7 cellular contexts compared by ENCODE assay signal in genomic region chr17:42338427-42338826, GRCh38. TPM values are rescaled to one million over a fixed set of nuclear protein-coding genes. Genes with fewer than 3 reads are reported as not detected.
DNase-seq lines count a peak whose midpoint lies in the region; ATAC-seq, FAIRE-seq and TF ChIP-seq lines count a peak whose summit lies in the region.
"Not testable (repeated sequence)": the region's sequence is repeated elsewhere in the genome, so short reads cannot be mapped to it uniquely, and the experiment has no call there.

No MANE protein-coding gene starts in this region.

- not testable (repeated sequence) for DNase-seq in CD8-positive, alpha-beta memory T cell; Panc1 (ENCODE audit: low read depth, low spot score); activated CD4-positive, alpha-beta memory T cell treated with anti-CD3 and anti-CD28 coated beads, Interleukin-2, amount 10 ng/mL, durations not matched to agents 7 days and 5 days; activated T-helper 2 cell treated with anti-CD3 and anti-CD28 coated beads, Interferon-gamma antibody, Interleukin-2, Interleukin-4, amounts not matched to agents 10 μg/mL and 5 μg/mL and 100 μg/mL, durations not matched to agents 14 hours and 24 hours and 36 hours (ENCODE audit: low spot score); astrocyte (ENCODE audit: low read depth); fibroblast of lung (ENCODE audit: low read depth in 2 of 2); stimulated activated effector memory CD8-positive, alpha-beta T cell treated with anti-CD3 and anti-CD28 coated beads, Interleukin-12 subunit alpha, Interleukin-12 subunit beta, amount 100 ng/mL, for 72 hours (ENCODE audit: low spot score in 2 of 2)

- not testable (repeated sequence) for H3K9me3 Mint-ChIP-seq in CD8-positive, alpha-beta memory T cell; activated CD4-positive, alpha-beta memory T cell treated with anti-CD3 and anti-CD28 coated beads, Interleukin-2, amount 10 ng/mL, durations not matched to agents 7 days and 5 days; activated T-helper 2 cell treated with anti-CD3 and anti-CD28 coated beads, Interferon-gamma antibody, Interleukin-2, Interleukin-4, amounts not matched to agents 10 μg/mL and 5 μg/mL and 100 μg/mL, durations not matched to agents 14 hours and 24 hours and 36 hours; astrocyte (ENCODE audit: unreplicated experiment); stimulated activated effector memory CD8-positive, alpha-beta T cell treated with anti-CD3 and anti-CD28 coated beads, Interleukin-12 subunit alpha, Interleukin-12 subunit beta, amount 100 ng/mL, for 72 hours

- not testable (repeated sequence) for H3K27me3 ChIP-seq in CD8-positive, alpha-beta memory T cell (ENCODE audit: insufficient read depth, low read length, poor library complexity, severe bottlenecking); Panc1 (ENCODE audit: control insufficient read depth, insufficient read depth, low read length); astrocyte (ENCODE audit: insufficient read depth, low read length); fibroblast of lung (ENCODE audit: control insufficient read depth, insufficient read depth, low read length)

- intact Hi-C loops in Panc1 (cut with micrococcal nuclease; ENCODE audit: unreplicated experiment); activated T-helper 2 cell treated with anti-CD3 and anti-CD28 coated beads, Interferon-gamma antibody, Interleukin-2, Interleukin-4, amounts not matched to agents 10 μg/mL and 5 μg/mL and 100 μg/mL, durations not matched to agents 14 hours and 24 hours and 36 hours (cut with micrococcal nuclease): not testable (repeated sequence)

- in situ Hi-C loops in Panc1 (cut with HindIII; ENCODE audit: low pct_unique_long_range_greater_than_20kb, low sequenced_read_pairs): not testable (repeated sequence)

- H4K20me1 ChIP-seq in astrocyte (ENCODE audit: insufficient read depth, low read length): peaks cover 64% of the 10 kb centered on the region
- not testable (repeated sequence) for H4K20me1 ChIP-seq in fibroblast of lung (ENCODE audit: control insufficient read depth, extremely low read depth, insufficient read depth, low read length)

- ATAC-seq in Panc1; stimulated activated effector memory CD8-positive, alpha-beta T cell treated with anti-CD3 and anti-CD28 coated beads, Interleukin-12 subunit alpha, Interleukin-12 subunit beta, amount 100 ng/mL, for 72 hours: not testable (repeated sequence)

- H3K9me3 ChIP-seq in CD8-positive, alpha-beta memory T cell (ENCODE audit: low read length); Panc1 (ENCODE audit: control insufficient read depth, insufficient read depth, low read depth, low read length); astrocyte (ENCODE audit: insufficient read depth, low read depth, low read length); fibroblast of lung (ENCODE audit: control insufficient read depth, insufficient read depth, low read depth, low read length): not testable (repeated sequence)

- H3K36me3 ChIP-seq in CD8-positive, alpha-beta memory T cell (ENCODE audit: insufficient read depth, low read length): peaks cover 35% of the 10 kb centered on the region
- H3K36me3 ChIP-seq in Panc1 (ENCODE audit: control insufficient read depth, insufficient read depth, low read length) (peaks cover 13% of the 10 kb centered on the region), astrocyte (ENCODE audit: insufficient read depth, low read length) (peaks cover 34% of the 10 kb centered on the region), fibroblast of lung (ENCODE audit: control insufficient read depth, insufficient read depth, low read length) (peaks cover 26% of the 10 kb centered on the region)

- H3K79me2 ChIP-seq in astrocyte (ENCODE audit: insufficient read depth, low read length); fibroblast of lung (ENCODE audit: control insufficient read depth, insufficient read depth, low read length): not testable (repeated sequence)

- H3K27ac Mint-ChIP-seq in CD8-positive, alpha-beta memory T cell: peak overlapping the region; percentile 26 to 94 (median 72)
- peak overlapping the region; percentile 78 for H3K27ac Mint-ChIP-seq in activated CD4-positive, alpha-beta memory T cell treated with anti-CD3 and anti-CD28 coated beads, Interleukin-2, amount 10 ng/mL, durations not matched to agents 7 days and 5 days
- peak overlapping the region; percentile 91 for H3K27ac Mint-ChIP-seq in activated T-helper 2 cell treated with anti-CD3 and anti-CD28 coated beads, Interferon-gamma antibody, Interleukin-2, Interleukin-4, amounts not matched to agents 10 μg/mL and 5 μg/mL and 100 μg/mL, durations not matched to agents 14 hours and 24 hours and 36 hours
- H3K27ac Mint-ChIP-seq in astrocyte (ENCODE audit: unreplicated experiment): peak overlapping the region; percentile 26
- peak overlapping the region; percentile 86 for H3K27ac Mint-ChIP-seq in stimulated activated effector memory CD8-positive, alpha-beta T cell treated with anti-CD3 and anti-CD28 coated beads, Interleukin-12 subunit alpha, Interleukin-12 subunit beta, amount 100 ng/mL, for 72 hours

- H3K9ac ChIP-seq in astrocyte (ENCODE audit: low read length); fibroblast of lung (ENCODE audit: insufficient read depth, low read length): not testable (repeated sequence)

- H2AFZ ChIP-seq in astrocyte (ENCODE audit: low read depth, low read length); fibroblast of lung (ENCODE audit: low read length): not testable (repeated sequence)

- not testable (repeated sequence) for H3K27me3 Mint-ChIP-seq in CD8-positive, alpha-beta memory T cell; activated CD4-positive, alpha-beta memory T cell treated with anti-CD3 and anti-CD28 coated beads, Interleukin-2, amount 10 ng/mL, durations not matched to agents 7 days and 5 days; activated T-helper 2 cell treated with anti-CD3 and anti-CD28 coated beads, Interferon-gamma antibody, Interleukin-2, Interleukin-4, amounts not matched to agents 10 μg/mL and 5 μg/mL and 100 μg/mL, durations not matched to agents 14 hours and 24 hours and 36 hours (ENCODE audit: low read depth); astrocyte (ENCODE audit: low read depth, unreplicated experiment)

- peaks cover 11 to 74% (median 24%) of the 10 kb centered on the region in 3 donors for H3K36me3 Mint-ChIP-seq in CD8-positive, alpha-beta memory T cell
- H3K36me3 Mint-ChIP-seq in activated CD4-positive, alpha-beta memory T cell treated with anti-CD3 and anti-CD28 coated beads, Interleukin-2, amount 10 ng/mL, durations not matched to agents 7 days and 5 days (ENCODE audit: low read depth): peaks cover 60% of the 10 kb centered on the region
- peaks cover 76% of the 10 kb centered on the region for H3K36me3 Mint-ChIP-seq in activated T-helper 2 cell treated with anti-CD3 and anti-CD28 coated beads, Interferon-gamma antibody, Interleukin-2, Interleukin-4, amounts not matched to agents 10 μg/mL and 5 μg/mL and 100 μg/mL, durations not matched to agents 14 hours and 24 hours and 36 hours (ENCODE audit: low read depth)
- peaks cover 39% of the 10 kb centered on the region for H3K36me3 Mint-ChIP-seq in astrocyte (ENCODE audit: low read depth, unreplicated experiment)
- peaks cover 96% of the 10 kb centered on the region for H3K36me3 Mint-ChIP-seq in stimulated activated effector memory CD8-positive, alpha-beta T cell treated with anti-CD3 and anti-CD28 coated beads, Interleukin-12 subunit alpha, Interleukin-12 subunit beta, amount 100 ng/mL, for 72 hours

- POLR2A ChIA-PET in CD8-positive, alpha-beta memory T cell (lab: Charles Lee); Panc1 (lab: Charles Lee): not testable (repeated sequence)
- POLR2A ChIA-PET in activated CD4-positive, alpha-beta memory T cell treated with anti-CD3 and anti-CD28 coated beads, Interleukin-2, amount 10 ng/mL, durations not matched to agents 7 days and 5 days (lab: Charles Lee): interaction anchor here (1.2 kb wide), 1 partner anchor 185 kb away, joined by 3 read pairs; no protein-coding TSS in a partner anchor

- H3K4me1 Mint-ChIP-seq in CD8-positive, alpha-beta memory T cell: peaks cover 35 to 53% (median 49%) of the 10 kb centered on the region in 3 donors
- peaks cover 72% of the 10 kb centered on the region for H3K4me1 Mint-ChIP-seq in activated CD4-positive, alpha-beta memory T cell treated with anti-CD3 and anti-CD28 coated beads, Interleukin-2, amount 10 ng/mL, durations not matched to agents 7 days and 5 days
- peaks cover 66% of the 10 kb centered on the region for H3K4me1 Mint-ChIP-seq in activated T-helper 2 cell treated with anti-CD3 and anti-CD28 coated beads, Interferon-gamma antibody, Interleukin-2, Interleukin-4, amounts not matched to agents 10 μg/mL and 5 μg/mL and 100 μg/mL, durations not matched to agents 14 hours and 24 hours and 36 hours (ENCODE audit: low read depth)
- peaks cover 19% of the 10 kb centered on the region for H3K4me1 Mint-ChIP-seq in astrocyte (ENCODE audit: low read depth, unreplicated experiment)
- peaks cover 60% of the 10 kb centered on the region for H3K4me1 Mint-ChIP-seq in stimulated activated effector memory CD8-positive, alpha-beta T cell treated with anti-CD3 and anti-CD28 coated beads, Interleukin-12 subunit alpha, Interleukin-12 subunit beta, amount 100 ng/mL, for 72 hours

- not testable (repeated sequence) for H3K27ac ChIP-seq in CD8-positive, alpha-beta memory T cell (ENCODE audit: low read depth, low read length); astrocyte (ENCODE audit: low read depth, low read length)
- H3K27ac ChIP-seq in Panc1 (ENCODE audit: low read length) (0 out of 2 replicates have a peak overlapping the region, but pooled peaks have one; percentile 31), fibroblast of lung (ENCODE audit: insufficient read depth, low read length) (peak overlapping the region; percentile 59)

- TF ChIP-seq CTCF in Panc1 (IDR thresholded peaks at IDR 0.05); astrocyte (IDR thresholded peaks at IDR 0.05; ENCODE audit: insufficient read depth, low read depth, low read length); fibroblast of lung (conservative IDR thresholded peaks at IDR 0.05 in 1 of 2, IDR thresholded peaks at IDR 0.05 in 1 of 2; ENCODE audit: low read depth in 1 of 2, low read length in 2 of 2): not testable (repeated sequence)

- not testable (repeated sequence) for H3K4me2 ChIP-seq in astrocyte (ENCODE audit: low read length); fibroblast of lung (ENCODE audit: extremely low read depth, insufficient read depth, low read length)

- H3K4me1 ChIP-seq in CD8-positive, alpha-beta memory T cell (ENCODE audit: insufficient read depth, low read length): peaks cover 41% of the 10 kb centered on the region
- not testable (repeated sequence) for H3K4me1 ChIP-seq in Panc1 (ENCODE audit: control insufficient read depth, insufficient read depth, low read length); fibroblast of lung (ENCODE audit: control insufficient read depth, extremely low read depth, insufficient read depth, low read length)
- peaks cover 14% of the 10 kb centered on the region for H3K4me1 ChIP-seq in astrocyte (ENCODE audit: insufficient read depth, low read length)

- H3K4me3 ChIP-seq in CD8-positive, alpha-beta memory T cell (ENCODE audit: low read length); Panc1 (ENCODE audit: low read depth in 2 of 2, low read length in 2 of 2); astrocyte (ENCODE audit: insufficient read depth, low read depth, low read length); fibroblast of lung (replicated peaks in 1 of 4; ENCODE audit: control extremely low read depth in 1 of 4, insufficient read depth in 1 of 4, low read depth in 3 of 4, low read length in 4 of 4): not testable (repeated sequence)

- peak overlapping the region; percentile 1 to 60 (median 12) for H3K4me3 Mint-ChIP-seq in CD8-positive, alpha-beta memory T cell
- H3K4me3 Mint-ChIP-seq in activated CD4-positive, alpha-beta memory T cell treated with anti-CD3 and anti-CD28 coated beads, Interleukin-2, amount 10 ng/mL, durations not matched to agents 7 days and 5 days: peak overlapping the region; percentile 3
- H3K4me3 Mint-ChIP-seq in activated T-helper 2 cell treated with anti-CD3 and anti-CD28 coated beads, Interferon-gamma antibody, Interleukin-2, Interleukin-4, amounts not matched to agents 10 μg/mL and 5 μg/mL and 100 μg/mL, durations not matched to agents 14 hours and 24 hours and 36 hours (ENCODE audit: low read depth): peak overlapping the region; percentile 61
- not testable (repeated sequence) for H3K4me3 Mint-ChIP-seq in astrocyte (ENCODE audit: unreplicated experiment)
- peak overlapping the region; percentile 68 for H3K4me3 Mint-ChIP-seq in stimulated activated effector memory CD8-positive, alpha-beta T cell treated with anti-CD3 and anti-CD28 coated beads, Interleukin-12 subunit alpha, Interleukin-12 subunit beta, amount 100 ng/mL, for 72 hours

- CTCF ChIA-PET in CD8-positive, alpha-beta memory T cell (lab: Charles Lee): interaction anchor here (2.5 kb wide), 1 partner anchor 68 kb away, joined by 12 read pairs; no protein-coding TSS in a partner anchor
- CTCF ChIA-PET in Panc1 (lab: Charles Lee); activated CD4-positive, alpha-beta memory T cell treated with anti-CD3 and anti-CD28 coated beads, Interleukin-2, amount 10 ng/mL, durations not matched to agents 7 days and 5 days (lab: Charles Lee): not testable (repeated sequence)

- not testable (repeated sequence) for FAIRE-seq in astrocyte (lab: Jason Lieb, UNC)

- BruUV-seq in Panc1 (replicated peaks; lab: Mats Ljungman, UMichigan): not testable (repeated sequence)

RNA-seq across cellular contexts. Expression of gene STAT3, which starts 49.8 kb away (rescaled TPM):
- 100 to 1,000 TPM; 148 to 155 TPM for total RNA-seq in CD8-positive, alpha-beta memory T cell
- polyA plus RNA-seq in CD8-positive, alpha-beta memory T cell: 166 TPM
- total RNA-seq in Panc1 (2021; ENCODE audit: unreplicated experiment) (287 TPM), astrocyte (145 and 154 TPM in 2 replicates), fibroblast of lung (101 and 118 TPM in 2 replicates)
- 210 TPM for polyA plus RNA-seq in Panc1 (2012; ENCODE audit: insufficient read length)
- 100 to 1,000 TPM; 130 to 135 TPM for total RNA-seq in activated CD4-positive, alpha-beta memory T cell treated with anti-CD3 and anti-CD28 coated beads, Interleukin-2, amount 10 ng/mL, durations not matched to agents 7 days and 5 days
- 250 and 262 TPM in 2 replicates for total RNA-seq in activated T-helper 2 cell treated with anti-CD3 and anti-CD28 coated beads, Interferon-gamma antibody, Interleukin-2, Interleukin-4, amounts not matched to agents 10 μg/mL and 5 μg/mL and 100 μg/mL, durations not matched to agents 14 hours and 24 hours and 36 hours
- 60.6 and 75.0 TPM in 2 replicates for polyA plus RNA-seq in fibroblast of lung
- 60.3 and 76.1 TPM in 2 replicates for polyA plus RNA-seq in fibroblast of lung (2012)
- 110 and 157 TPM in 2 replicates for polyA minus RNA-seq in fibroblast of lung (ENCODE audit: low replicate concordance)

RNA-seq across cellular contexts. Expression of gene STAT5A, which starts 50.1 kb away (rescaled TPM):
- 100 to 1,000 TPM; 259 to 263 TPM for total RNA-seq in CD8-positive, alpha-beta memory T cell
- 90.3 TPM for polyA plus RNA-seq in CD8-positive, alpha-beta memory T cell
- total RNA-seq in Panc1 (2021; ENCODE audit: unreplicated experiment) (26.7 TPM), astrocyte (0.77 and 1.9 TPM in 2 replicates), fibroblast of lung (26.2 and 28.4 TPM in 2 replicates)
- polyA plus RNA-seq in Panc1 (2012; ENCODE audit: insufficient read length): 37.3 TPM
- total RNA-seq in activated CD4-positive, alpha-beta memory T cell treated with anti-CD3 and anti-CD28 coated beads, Interleukin-2, amount 10 ng/mL, durations not matched to agents 7 days and 5 days: 10 to 100 TPM; 88.4 to 96.7 TPM
- total RNA-seq in activated T-helper 2 cell treated with anti-CD3 and anti-CD28 coated beads, Interferon-gamma antibody, Interleukin-2, Interleukin-4, amounts not matched to agents 10 μg/mL and 5 μg/mL and 100 μg/mL, durations not matched to agents 14 hours and 24 hours and 36 hours: 288 and 302 TPM in 2 replicates
- 5.5 and 6.9 TPM in 2 replicates for polyA plus RNA-seq in fibroblast of lung
- 5.1 and 7.7 TPM in 2 replicates for polyA plus RNA-seq in fibroblast of lung (2012)
- 16.8 and 37.8 TPM in 2 replicates for polyA minus RNA-seq in fibroblast of lung (ENCODE audit: low replicate concordance)

Comparison
In these comparisons a context has a peak if more than half of its experiments do, and no peak if none do; other contexts are left out.
1. H3K27ac Mint-ChIP-seq: peak in every context shown above with its lines; median percentile 91 in activated T-helper 2 cell treated with anti-CD3 and anti-CD28 coated beads, Interferon-gamma antibody, Interleukin-2, Interleukin-4, amounts not matched to agents 10 μg/mL and 5 μg/mL and 100 μg/mL, durations not matched to agents 14 hours and 24 hours and 36 hours; 86 in stimulated activated effector memory CD8-positive, alpha-beta T cell treated with anti-CD3 and anti-CD28 coated beads, Interleukin-12 subunit alpha, Interleukin-12 subunit beta, amount 100 ng/mL, for 72 hours; 78 in activated CD4-positive, alpha-beta memory T cell treated with anti-CD3 and anti-CD28 coated beads, Interleukin-2, amount 10 ng/mL, durations not matched to agents 7 days and 5 days; 72 in CD8-positive, alpha-beta memory T cell; 26 in astrocyte.